ENCODE assay signal across 8 cellular contexts in genomic region chr1:226100436-226101347, GRCh38.
DNase-seq lines count a peak whose midpoint lies in the region; TF ChIP-seq lines count a peak whose summit lies in the region.

No MANE protein-coding gene starts in this region.

- H3K27me3 ChIP-seq in NT2/D1 (ENCODE audit: insufficient read depth, insufficient read length), result peaks cover 25% of the 10 kb centered on the region

- no peaks in the 10 kb centered on the region for H3K36me3 ChIP-seq in NT2/D1 (ENCODE audit: insufficient read depth, insufficient read length, low read length)

- H3K4me3 ChIP-seq in NT2/D1 (ENCODE audit: insufficient read length, low read depth) (peak overlapping the region; percentile 29), astrocyte of the spinal cord (ENCODE audit: low read depth, low read length) (peak overlapping the region; percentile 32), skin epidermis (peak overlapping the region; percentile 12 to 48 (median 27))

- H3K9ac ChIP-seq in NT2/D1 (ENCODE audit: insufficient read length, low read depth), result no peak overlapping the region

- TF ChIP-seq CTCF in astrocyte of the spinal cord (IDR thresholded peaks at IDR 0.05; ENCODE audit: low read depth, low read length), result no peak

- DNase-seq in NCI-H748 (lab: John Stamatoyannopoulos, UW; ENCODE audit: unreplicated experiment) (peak; percentile 38), NCI-H748 treated with DMSO at 0.1 percent for 48 hours (lab: John Stamatoyannopoulos, UW) (no peak), NT2/D1 (ENCODE audit: low read depth, low spot score) (no peak), astrocyte of the spinal cord (ENCODE audit: low read depth, low spot score) (no peak), iPS-NIHi11 (ENCODE audit: low spot score) (peak; percentile 86), epidermal melanocyte (ENCODE audit: insufficient read length, low spot score) (no peak), T1000 (lab: John Stamatoyannopoulos, UW) (no peak)

- in situ Hi-C loops in astrocyte of the spinal cord (cut with HindIII; ENCODE audit: low sequenced_read_pairs), result no loop called here

- peaks cover 13% of the 10 kb centered on the region for H3K4me1 ChIP-seq in NT2/D1 (ENCODE audit: insufficient read depth, insufficient read length)

- peak overlapping the region in 3 of 21 experiments; percentile 26 to 43 (median 34) for H3K27ac ChIP-seq in skin epidermis

- no peaks in the 10 kb centered on the region for H3K9me3 ChIP-seq in NT2/D1 (ENCODE audit: insufficient read depth, low read length)

Comparison
In these comparisons a context has a peak if more than half of its experiments do, and no peak if none do; other contexts are left out.
1. DNase-seq: peak in NCI-H748 (single experiment) and iPS-NIHi11 (single experiment); none in NCI-H748 treated with DMSO at 0.1 percent for 48 hours (single experiment), NT2/D1 (single experiment), astrocyte of the spinal cord (single experiment), epidermal melanocyte (single experiment) and T1000 (single experiment).
2. Peak in every context shown above with its lines, with median percentiles within 50 percentile points of each other: H3K4me3 ChIP-seq.